8 cellular contexts compared by ENCODE assay signal in the genomic region with DNA sequence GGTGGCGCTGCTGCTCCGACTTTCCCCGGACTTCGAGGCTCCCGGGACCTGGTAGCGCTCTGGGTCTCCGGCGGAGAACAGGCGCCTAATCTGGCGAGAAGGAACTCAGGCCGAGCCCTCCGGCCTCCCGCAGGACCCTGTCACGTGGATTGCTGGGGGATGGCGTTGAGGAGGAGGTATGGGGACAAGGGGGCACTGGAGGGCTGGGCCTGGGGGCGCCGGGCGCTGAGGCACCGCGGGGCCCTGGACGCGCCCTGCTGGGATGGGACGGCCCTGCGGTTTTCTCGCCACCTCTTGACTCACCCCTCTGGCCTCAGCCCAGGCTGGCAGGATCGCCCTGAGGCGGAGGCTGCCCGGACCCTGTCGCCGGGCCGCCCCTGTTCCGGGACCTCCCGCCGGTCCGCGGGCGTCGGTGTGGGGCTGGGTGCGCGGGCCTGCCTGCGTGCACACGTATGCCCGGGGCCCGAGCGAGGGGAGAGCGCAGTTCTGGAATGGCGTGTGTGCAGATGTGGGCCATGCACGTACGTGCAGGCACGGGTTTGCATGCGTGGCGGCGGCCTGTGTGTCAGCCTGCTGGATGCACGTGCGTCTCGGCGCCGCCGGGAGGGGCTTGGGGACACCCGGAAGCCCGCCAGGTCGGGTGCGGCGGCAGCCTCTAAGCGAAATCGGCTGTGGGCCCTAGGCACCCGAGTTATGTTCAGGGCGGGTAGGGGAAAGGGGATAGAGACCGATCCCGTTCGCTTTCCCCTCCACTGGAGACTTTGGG. TPM values are rescaled to one million over a fixed set of nuclear protein-coding genes. Genes with fewer than 3 reads are reported as not detected.
DNase-seq lines count a peak whose midpoint lies in the region; ATAC-seq and TF ChIP-seq lines count a peak whose summit lies in the region.

No MANE protein-coding gene starts in this region.

- peaks cover 44% of the 10 kb centered on the region for H3K4me1 Mint-ChIP-seq in activated naive CD4-positive, alpha-beta T cell treated with anti-CD3 and anti-CD28 coated beads, Interleukin-2, amount 50 U/mL, for 24 hours

- H3K4me3 Mint-ChIP-seq in activated naive CD4-positive, alpha-beta T cell treated with anti-CD3 and anti-CD28 coated beads, Interleukin-2, amount 50 U/mL, for 24 hours: peak overlapping the region; percentile 91

- ATAC-seq in HG03469 (IDR thresholded peaks at IDR 0.05; ENCODE audit: unreplicated experiment): peak; percentile 5

- no peaks in the 10 kb centered on the region for H3K9me3 Mint-ChIP-seq in activated naive CD4-positive, alpha-beta T cell treated with anti-CD3 and anti-CD28 coated beads, Interleukin-2, amount 50 U/mL, for 24 hours

- no peaks in the 10 kb centered on the region for H3K27me3 ChIP-seq in BLaER1 treated with 17β-estradiol and CSF1 and Interleukin-3, amounts not matched to agents 10 nM and 100 nM

- peak overlapping the region; percentile 81 to 100 (median 96) for H3K4me3 ChIP-seq in BLaER1 treated with 17β-estradiol and CSF1 and Interleukin-3, amounts not matched to agents 10 nM and 100 nM

- peaks cover 19 to 26% (median 23%) of the 10 kb centered on the region in 11 experiments for H3K36me3 ChIP-seq in BLaER1 treated with 17β-estradiol and CSF1 and Interleukin-3, amounts not matched to agents 10 nM and 100 nM

- H4K20me1 ChIP-seq in BLaER1 treated with 17β-estradiol and CSF1 and Interleukin-3, amounts not matched to agents 10 nM and 100 nM: peaks cover 48 to 55% (median 54%) of the 10 kb centered on the region in 11 experiments

- H3K36me3 Mint-ChIP-seq in activated naive CD4-positive, alpha-beta T cell treated with anti-CD3 and anti-CD28 coated beads, Interleukin-2, amount 50 U/mL, for 24 hours: no peaks in the 10 kb centered on the region

- peak overlapping the region; percentile 88 to 98 (median 97) for H3K27ac ChIP-seq in BLaER1 treated with 17β-estradiol and CSF1 and Interleukin-3, amounts not matched to agents 10 nM and 100 nM

- intact Hi-C loops in head of caudate nucleus (cut with DNase I) (loop anchor here (5.0 kb wide), 1 partner anchor 160 kb away; no protein-coding TSS in a partner anchor), posterior vena cava (cut with DNase I) (loop anchor here (2.0 to 10.0 kb wide), 3 partner anchors 158 to 248 kb away; partner anchors contain the start of gene RPP25 (in 1 of the 2))

- H3K4me2 ChIP-seq in BLaER1 treated with 17β-estradiol and CSF1 and Interleukin-3, amounts not matched to agents 10 nM and 100 nM: peak overlapping the region; percentile 91 to 99 (median 96)

- peak overlapping the region; percentile 87 to 99 (median 97) for H3K9ac ChIP-seq in BLaER1 treated with 17β-estradiol and CSF1 and Interleukin-3, amounts not matched to agents 10 nM and 100 nM

- H3K4me1 ChIP-seq in BLaER1 treated with 17β-estradiol and CSF1 and Interleukin-3, amounts not matched to agents 10 nM and 100 nM: peaks cover 70 to 81% (median 77%) of the 10 kb centered on the region in 10 experiments

- H3K27me3 Mint-ChIP-seq in activated naive CD4-positive, alpha-beta T cell treated with anti-CD3 and anti-CD28 coated beads, Interleukin-2, amount 50 U/mL, for 24 hours: no peaks in the 10 kb centered on the region

- TF ChIP-seq POLR2A in GM19099 (IDR thresholded peaks at IDR 0.05; ENCODE audit: extremely low read depth, insufficient read length, low read depth): peak; percentile 66

- H3K27ac Mint-ChIP-seq in activated naive CD4-positive, alpha-beta T cell treated with anti-CD3 and anti-CD28 coated beads, Interleukin-2, amount 50 U/mL, for 24 hours: peak overlapping the region; percentile 76

- H3K9me3 ChIP-seq in BLaER1 treated with 17β-estradiol and CSF1 and Interleukin-3, amounts not matched to agents 10 nM and 100 nM (replicated peaks in 1 of 11): no peaks in the 10 kb centered on the region

- peak; percentile 68 for DNase-seq in SK-N-DZ (ENCODE audit: low spot score)
- DNase-seq in head of caudate nucleus: peak in 40 of 42 donors; percentile 25 to 78 (median 54)
- peak; percentile 95 for DNase-seq in posterior vena cava (ENCODE audit: low spot score)
- DNase-seq in ureter (ENCODE audit: low spot score): peak; percentile 88

RNA-seq across cellular contexts. Expression of gene C15orf39, which starts 0.8 kb away (rescaled TPM):
- polyA plus RNA-seq in SK-N-DZ (2014; cell fraction: cytosol; rRNA removed): 9.6 and 10.9 TPM in 2 replicates
- 3.4 and 6.2 TPM in 2 replicates for polyA plus RNA-seq in SK-N-DZ (2014; cell fraction: nucleus; rRNA removed)
- total RNA-seq in posterior vena cava (10 to 100 TPM; 25.8 to 26.4 TPM), ureter (32.7 TPM)

RNA-seq across cellular contexts. Expression of gene GOLGA6C, which starts 55.7 kb away (rescaled TPM):
- polyA plus RNA-seq in SK-N-DZ (2014; cell fraction: cytosol; rRNA removed): not detected in 2 replicates
- polyA plus RNA-seq in SK-N-DZ (2014; cell fraction: nucleus; rRNA removed): not detected in 2 replicates
- total RNA-seq in posterior vena cava (not detected), ureter (not detected)

Comparison
In these comparisons a context has a peak if more than half of its experiments do, and no peak if none do; other contexts are left out.
1. Peak in every context shown above with its lines: DNase-seq, ATAC-seq, H3K4me3 ChIP-seq and H3K27ac ChIP-seq.